ENCODE assay signal across 12 cellular contexts in the genomic region with DNA sequence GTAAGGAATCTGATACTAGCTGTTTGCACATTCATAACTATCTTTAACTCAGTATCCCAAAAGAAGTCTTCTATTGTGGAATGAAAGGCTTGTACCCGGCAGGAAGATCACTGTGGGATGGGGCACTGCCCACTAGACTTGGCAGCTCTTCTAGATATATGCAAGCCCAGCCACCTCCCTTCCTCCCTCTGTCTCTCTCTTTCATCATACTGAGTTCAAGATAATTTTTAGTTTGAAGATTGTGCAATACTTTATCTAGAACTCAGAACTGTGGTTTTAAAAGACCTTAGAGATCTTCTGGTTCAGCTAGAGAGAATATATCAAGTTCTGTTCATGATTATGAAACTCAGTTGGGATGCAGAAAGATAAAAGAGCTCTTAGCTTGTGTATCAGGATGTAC. TPM values are rescaled to one million over a fixed set of nuclear protein-coding genes. Genes with fewer than 3 reads are reported as not detected.
DNase-seq lines count a peak whose midpoint lies in the region; ATAC-seq and TF ChIP-seq lines count a peak whose summit lies in the region.
"Had no signal": no experiment of that assay in that cellular context is flagged by ENCODE, and none has a peak within 500 bp of the region (broad histone marks: within the 10 kb centered on the region; RNA-seq: fewer than 3 reads in every experiment).

No MANE protein-coding gene starts in this region.

- H3K4me1 Mint-ChIP-seq in CD14-positive monocyte, result peaks cover 22% of the 10 kb centered on the region
- H3K4me1 Mint-ChIP-seq in activated CD8-positive, alpha-beta T cell treated with anti-CD3 and anti-CD28 coated beads, Interleukin-2, amount 10 ng/mL, durations not matched to agents 7 days and 5 days (ENCODE audit: low read depth), result peaks cover 42% of the 10 kb centered on the region

- peaks cover 0 to 3% (median 0%) of the 10 kb centered on the region in 7 donors for H3K9me3 Mint-ChIP-seq in CD14-positive monocyte
- H3K9me3 Mint-ChIP-seq in activated CD8-positive, alpha-beta T cell treated with anti-CD3 and anti-CD28 coated beads, Interleukin-2, amount 10 ng/mL, durations not matched to agents 7 days and 5 days (ENCODE audit: insufficient read depth), result no peaks in the 10 kb centered on the region

- intact Hi-C loops in CD14-positive monocyte (cut with micrococcal nuclease) (no loop called here), left ventricle myocardium inferior (cut with micrococcal nuclease) (loop anchor here (5.0 kb wide), 1 partner anchor 61 kb away; no protein-coding TSS in a partner anchor)

- POLR2A ChIA-PET in activated CD8-positive, alpha-beta T cell treated with anti-CD3 and anti-CD28 coated beads, Interleukin-2, amount 10 ng/mL, durations not matched to agents 7 days and 5 days (lab: Charles Lee), result interaction anchor here (0.7 kb wide), 1 partner anchor 50 kb away, joined by 3 read pairs; no protein-coding TSS in a partner anchor

- H3K9me3 ChIP-seq in left ventricle myocardium inferior (replicated peaks), result no peaks in the 10 kb centered on the region
- H3K9me3 ChIP-seq: heart left ventricle had no signal

- TF ChIP-seq CTCF in CD14-positive monocyte (IDR thresholded peaks at IDR 0.05) (no peak), left ventricle myocardium inferior (IDR thresholded peaks at IDR 0.05; ENCODE audit: borderline replicate concordance) (no peak)

- peaks cover 4 to 12% of the 10 kb centered on the region in 2 donors for H3K36me3 Mint-ChIP-seq in CD14-positive monocyte
- peaks cover 39% of the 10 kb centered on the region for H3K36me3 Mint-ChIP-seq in activated CD8-positive, alpha-beta T cell treated with anti-CD3 and anti-CD28 coated beads, Interleukin-2, amount 10 ng/mL, durations not matched to agents 7 days and 5 days (ENCODE audit: low read depth)

- no peak overlapping the region for H3K4me3 ChIP-seq in left ventricle myocardium inferior
- H3K4me3 ChIP-seq: coronary artery, heart left ventricle had no signal

- CTCF ChIA-PET in activated CD8-positive, alpha-beta T cell treated with anti-CD3 and anti-CD28 coated beads, Interleukin-2, amount 10 ng/mL, durations not matched to agents 7 days and 5 days (lab: Charles Lee), result interaction anchor here (0.9 to 1.0 kb wide), 2 partner anchors 40 to 94 kb away, joined by 3 to 4 read pairs; no protein-coding TSS in a partner anchor

- no peaks in the 10 kb centered on the region for H3K36me3 ChIP-seq in left ventricle myocardium inferior

- DNase-seq in CD14-positive monocyte (ENCODE audit: low spot score) (no peak), M059J (ENCODE audit: low read depth) (peak; percentile 3), left ventricle myocardium inferior (no peak), HT-29 (ENCODE audit: low spot score) (no peak), islet precursor cell (no peak)
- no peak for DNase-seq in activated CD8-positive, alpha-beta T cell treated with anti-CD3 and anti-CD28 coated beads, Interleukin-2, amount 10 ng/mL, durations not matched to agents 7 days and 5 days
- DNase-seq: COR-L47, heart left ventricle, NCI-H510A had no signal

- peak overlapping the region; percentile 3 for H3K27ac ChIP-seq in left ventricle myocardium inferior (replicated peaks)

- H3K27me3 Mint-ChIP-seq in CD14-positive monocyte (ENCODE audit: low read depth in 3 of 3), result peaks cover 0 to 7% (median 0%) of the 10 kb centered on the region in 3 donors
- H3K27me3 Mint-ChIP-seq in activated CD8-positive, alpha-beta T cell treated with anti-CD3 and anti-CD28 coated beads, Interleukin-2, amount 10 ng/mL, durations not matched to agents 7 days and 5 days (ENCODE audit: low read depth), result no peaks in the 10 kb centered on the region

- ATAC-seq in activated CD8-positive, alpha-beta T cell treated with anti-CD3 and anti-CD28 coated beads, Interleukin-2, amount 10 ng/mL, durations not matched to agents 7 days and 5 days, result no peak
- no peak for ATAC-seq in GM18517 (IDR thresholded peaks at IDR 0.05; ENCODE audit: unreplicated experiment)
- no peak for ATAC-seq in GM19455 (IDR thresholded peaks at IDR 0.05; ENCODE audit: unreplicated experiment)

- peaks cover 16% of the 10 kb centered on the region for H3K4me1 ChIP-seq in left ventricle myocardium inferior

- peak overlapping the region in 1 of 2 donors; percentile 48 for H3K4me3 Mint-ChIP-seq in CD14-positive monocyte
- no peak overlapping the region for H3K4me3 Mint-ChIP-seq in activated CD8-positive, alpha-beta T cell treated with anti-CD3 and anti-CD28 coated beads, Interleukin-2, amount 10 ng/mL, durations not matched to agents 7 days and 5 days

- H3K27me3 ChIP-seq in left ventricle myocardium inferior (ENCODE audit: low read depth), result no peaks in the 10 kb centered on the region
- H3K27me3 ChIP-seq: heart left ventricle had no signal

- H3K27ac Mint-ChIP-seq in CD14-positive monocyte, result peak overlapping the region in 5 of 7 donors; percentile 11 to 75 (median 18)
- H3K27ac Mint-ChIP-seq in activated CD8-positive, alpha-beta T cell treated with anti-CD3 and anti-CD28 coated beads, Interleukin-2, amount 10 ng/mL, durations not matched to agents 7 days and 5 days, result peak overlapping the region; percentile 35

RNA-seq across cellular contexts. Expression of gene GPR34, which starts 22.5 kb away (rescaled TPM):
- polyA plus RNA-seq in CD14-positive monocyte, result 10 to 100 TPM; 14.8 to 20.3 TPM
- not detected in 2 replicates for total RNA-seq in M059J (2014; rRNA removed; shearing (Covaris generic))
- total RNA-seq in activated CD8-positive, alpha-beta T cell treated with anti-CD3 and anti-CD28 coated beads, Interleukin-2, amount 10 ng/mL, durations not matched to agents 7 days and 5 days, result 1 to 10 TPM; 1.1 to 1.3 TPM
- total RNA-seq in left ventricle myocardium inferior, result 6.2 TPM
- not detected in 2 replicates for total RNA-seq in HT-29 (2014; rRNA removed; shearing (Covaris generic))

RNA-seq across cellular contexts. Expression of gene GPR82, which starts 57.7 kb away (rescaled TPM):
- polyA plus RNA-seq in CD14-positive monocyte, result 1 to 10 TPM in 1 of 2 donors, under 1 TPM in 1; 0.67 to 2.0 TPM
- not detected in 2 replicates for total RNA-seq in M059J (2014; rRNA removed; shearing (Covaris generic))
- under 1 TPM; 0.37 to 0.53 TPM for total RNA-seq in activated CD8-positive, alpha-beta T cell treated with anti-CD3 and anti-CD28 coated beads, Interleukin-2, amount 10 ng/mL, durations not matched to agents 7 days and 5 days
- 0.19 TPM for total RNA-seq in left ventricle myocardium inferior
- total RNA-seq in HT-29 (2014; rRNA removed; shearing (Covaris generic)), result not detected in 2 replicates
